Comparison of ENCODE assay signal across 12 cellular contexts in the genomic region with DNA sequence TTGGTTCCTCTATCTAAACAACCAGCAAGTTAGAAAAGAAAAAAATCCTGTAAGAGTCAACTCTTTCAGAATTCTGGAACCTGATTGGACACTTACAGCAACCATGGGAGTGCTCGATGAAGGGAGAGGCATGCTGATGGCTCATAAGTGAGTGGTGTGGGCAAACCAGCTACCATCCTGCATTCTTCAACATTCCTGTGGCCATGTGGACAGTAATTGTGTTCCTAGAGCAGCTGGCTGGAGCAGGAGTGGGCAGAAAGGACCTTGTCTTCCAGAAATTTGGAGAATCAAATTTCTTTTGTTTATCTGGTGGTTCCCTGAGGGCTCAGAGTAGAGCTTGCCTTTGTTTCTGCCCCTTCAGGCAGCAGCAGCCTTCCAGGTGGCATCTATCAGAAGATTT. TPM values are rescaled to one million over a fixed set of nuclear protein-coding genes. Genes with fewer than 3 reads are reported as not detected.
DNase-seq lines count a peak whose midpoint lies in the region; ATAC-seq lines count a peak whose summit lies in the region.
"Had no signal": no experiment of that assay in that cellular context is flagged by ENCODE, and none has a peak within 500 bp of the region (broad histone marks: within the 10 kb centered on the region; RNA-seq: fewer than 3 reads in every experiment).

No MANE protein-coding gene starts in this region.

- ATAC-seq in HG03565 (IDR thresholded peaks at IDR 0.05; ENCODE audit: unreplicated experiment): no peak
- ATAC-seq: K562; naive thymus-derived CD8-positive, alpha-beta T cell had no signal

- H3K27me3 Mint-ChIP-seq in activated CD4-positive, alpha-beta memory T cell treated with anti-CD3 and anti-CD28 coated beads for 36 hours: peaks cover 2% of the 10 kb centered on the region

- DNase-seq in AG08396 (ENCODE audit: low spot score) (peak; percentile 90), HS-27A (ENCODE audit: low read depth) (peak; percentile 78), amniotic stem cell (lab: John Stamatoyannopoulos, UW) (peak; percentile 74), hepatic stellate cell (ENCODE audit: low spot score) (peak; percentile 94), NCI-H345 treated with DMSO at 0.1 percent for 48 hours (lab: John Stamatoyannopoulos, UW; ENCODE audit: unreplicated experiment) (no peak), cerebellar nuclear complex (lab: John Stamatoyannopoulos, UW) (no peak)
- no peak for DNase-seq in activated CD4-positive, alpha-beta memory T cell treated with anti-CD3 and anti-CD28 coated beads for 36 hours

- H3K4me3 Mint-ChIP-seq in activated CD4-positive, alpha-beta memory T cell treated with anti-CD3 and anti-CD28 coated beads for 36 hours: no peak overlapping the region
- H3K4me3 Mint-ChIP-seq: naive thymus-derived CD8-positive, alpha-beta T cell; T-helper 1 cell treated with Interleukin-12 subunit alpha and Interleukin-12 subunit beta and Interleukin-4 antibody, amounts not matched to agents 30 μg/mL and 1 μg/mL, for 36 hours had no signal

- no peaks in the 10 kb centered on the region for H3K9me3 Mint-ChIP-seq in activated CD4-positive, alpha-beta memory T cell treated with anti-CD3 and anti-CD28 coated beads for 36 hours
- H3K9me3 Mint-ChIP-seq: T-helper 1 cell treated with Interleukin-12 subunit alpha and Interleukin-12 subunit beta and Interleukin-4 antibody, amounts not matched to agents 30 μg/mL and 1 μg/mL, for 36 hours had no signal

- POLR2A ChIA-PET in activated CD4-positive, alpha-beta memory T cell treated with anti-CD3 and anti-CD28 coated beads for 36 hours (lab: Charles Lee): no interaction called here

- intact Hi-C loops in activated CD4-positive, alpha-beta memory T cell treated with anti-CD3 and anti-CD28 coated beads for 36 hours (cut with micrococcal nuclease): no loop called here

- H3K27ac Mint-ChIP-seq in activated CD4-positive, alpha-beta memory T cell treated with anti-CD3 and anti-CD28 coated beads for 36 hours: no peak overlapping the region
- H3K27ac Mint-ChIP-seq: naive thymus-derived CD8-positive, alpha-beta T cell; T-helper 1 cell treated with Interleukin-12 subunit alpha and Interleukin-12 subunit beta and Interleukin-4 antibody, amounts not matched to agents 30 μg/mL and 1 μg/mL, for 36 hours had no signal

- CTCF ChIA-PET in activated CD4-positive, alpha-beta memory T cell treated with anti-CD3 and anti-CD28 coated beads for 36 hours (lab: Charles Lee): interaction anchor here (1.2 kb wide), 1 partner anchor 31 kb away, joined by 3 read pairs; no protein-coding TSS in a partner anchor

- H3K4me1 Mint-ChIP-seq in activated CD4-positive, alpha-beta memory T cell treated with anti-CD3 and anti-CD28 coated beads for 36 hours (ENCODE audit: low read depth): peaks cover 5% of the 10 kb centered on the region

- no peaks in the 10 kb centered on the region for H3K36me3 Mint-ChIP-seq in activated CD4-positive, alpha-beta memory T cell treated with anti-CD3 and anti-CD28 coated beads for 36 hours

RNA-seq across cellular contexts. Expression of gene MYL7, which starts 22.5 kb away (rescaled TPM):
- total RNA-seq in activated CD4-positive, alpha-beta memory T cell treated with anti-CD3 and anti-CD28 coated beads for 36 hours: not detected
- total RNA-seq: K562; naive thymus-derived CD8-positive, alpha-beta T cell; NCI-H460 had no signal

RNA-seq across cellular contexts. Expression of gene GCK, which starts 25.6 kb away (rescaled TPM):
- 1 to 10 TPM; 1.1 to 1.3 TPM for total RNA-seq in activated CD4-positive, alpha-beta memory T cell treated with anti-CD3 and anti-CD28 coated beads for 36 hours
- total RNA-seq: NCI-H460 had no signal

RNA-seq across cellular contexts. Expression of gene YKT6, which starts 37.2 kb away (rescaled TPM):
- total RNA-seq in activated CD4-positive, alpha-beta memory T cell treated with anti-CD3 and anti-CD28 coated beads for 36 hours: 10 to 100 TPM; 57.0 to 60.4 TPM

RNA-seq across cellular contexts. Expression of gene POLD2, which starts 40.2 kb away (rescaled TPM):
- 100 to 1,000 TPM; 189 to 212 TPM for total RNA-seq in activated CD4-positive, alpha-beta memory T cell treated with anti-CD3 and anti-CD28 coated beads for 36 hours

RNA-seq across cellular contexts. Expression of gene AEBP1, which starts 59.4 kb away (rescaled TPM):
- 1 to 10 TPM; 5.5 to 6.6 TPM for total RNA-seq in activated CD4-positive, alpha-beta memory T cell treated with anti-CD3 and anti-CD28 coated beads for 36 hours
- total RNA-seq: NCI-H460 had no signal

Comparison
In these comparisons a context has a peak if more than half of its experiments do, and no peak if none do; other contexts are left out.
1. DNase-seq: peak in AG08396 (single experiment), HS-27A (single experiment), amniotic stem cell (single experiment) and hepatic stellate cell (single experiment); none in activated CD4-positive, alpha-beta memory T cell treated with anti-CD3 and anti-CD28 coated beads for 36 hours (single experiment), NCI-H345 treated with DMSO at 0.1 percent for 48 hours (single experiment) and cerebellar nuclear complex (0 of 2).